Comparison of ENCODE assay signal across 1 cellular context in the genomic region with DNA sequence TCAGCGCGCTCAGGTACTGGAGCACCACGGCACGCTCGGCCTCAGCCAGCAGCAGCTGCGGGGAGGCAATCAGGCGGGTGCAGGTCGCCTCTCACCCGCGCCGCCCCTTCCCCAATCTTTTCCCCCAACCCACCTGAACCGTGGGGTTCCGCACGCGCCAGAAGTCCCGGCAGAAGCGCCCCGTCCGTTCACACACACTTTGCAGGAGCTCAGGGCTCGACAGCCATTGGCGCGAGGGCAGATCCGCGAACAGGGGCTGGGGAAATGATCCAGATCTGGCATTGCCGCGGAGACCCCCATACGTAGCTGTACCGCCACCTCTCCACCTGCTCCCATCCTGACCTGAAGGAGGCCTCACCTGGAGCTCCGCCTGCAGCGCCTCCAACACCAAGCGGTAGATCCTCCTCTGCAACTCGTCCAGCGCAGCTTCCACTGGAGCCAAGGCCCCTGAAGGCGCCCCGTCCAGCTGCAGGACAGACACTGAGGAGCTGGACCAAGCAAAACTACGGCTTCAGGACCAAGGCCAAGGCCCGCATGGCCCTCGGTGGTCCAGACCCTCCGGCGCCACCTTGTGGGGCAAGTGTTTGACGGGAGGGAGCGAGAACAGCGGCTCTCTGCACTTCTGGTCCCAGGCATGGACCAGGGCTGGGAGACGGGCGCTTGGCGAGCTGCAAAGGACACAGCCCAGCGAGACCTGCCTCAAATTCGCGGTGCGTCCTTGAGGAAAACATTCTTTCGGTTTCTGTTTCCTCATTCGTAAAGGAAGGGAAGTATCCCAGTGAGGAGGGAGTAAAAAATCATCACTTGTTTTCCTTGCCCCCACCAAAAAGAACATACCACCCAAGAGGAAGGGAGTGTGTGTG.
TF ChIP-seq lines count a peak whose summit lies in the region.

No MANE protein-coding gene starts in this region.

TF ChIP-seq in HepG2, 621 proteins besides CTCF, POLR2A, EP300 and RAD21 (continued from another document and continues in another):
- TF ChIP-seq, protein P1, sequence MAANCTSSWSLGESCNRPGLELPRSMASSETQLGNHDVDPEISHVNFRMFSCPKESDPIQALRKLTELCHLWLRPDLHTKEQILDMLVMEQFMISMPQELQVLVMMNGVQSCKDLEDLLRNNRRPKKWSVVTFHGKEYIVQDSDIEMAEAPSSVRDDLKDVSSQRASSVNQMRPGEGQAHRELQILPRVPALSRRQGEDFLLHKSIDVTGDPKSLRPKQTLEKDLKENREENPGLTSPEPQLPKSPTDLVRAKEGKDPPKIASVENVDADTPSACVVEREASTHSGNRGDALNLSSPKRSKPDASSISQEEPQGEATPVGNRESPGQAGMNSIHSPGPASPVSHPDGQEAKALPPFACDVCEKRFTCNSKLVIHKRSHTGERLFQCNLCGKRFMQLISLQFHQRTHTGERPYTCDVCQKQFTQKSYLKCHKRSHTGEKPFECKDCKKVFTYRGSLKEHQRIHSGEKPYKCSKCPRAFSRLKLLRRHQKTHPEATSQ (CRISPR knock-in tag; IDR thresholded peaks at IDR 0.05; ENCODE audit: borderline replicate concordance): no peak
- TF ChIP-seq MAFG (CRISPR knock-in tag; IDR thresholded peaks at IDR 0.05) (no peak), GZF1 (CRISPR knock-in tag; IDR thresholded peaks at IDR 0.05) (peak; percentile 91; the same call in 1 of the 2 replicates), NBN (conservative IDR thresholded peaks at IDR 0.05) (no peak), KAT2B (IDR thresholded peaks at IDR 0.05; ENCODE audit: borderline replicate concordance, low read depth, low read length) (no peak), ZNF766 (CRISPR knock-in tag; IDR thresholded peaks at IDR 0.05; ENCODE audit: borderline replicate concordance) (peak; percentile 90; the same call in 1 of the 2 replicates), ZNF660 (CRISPR knock-in tag; IDR thresholded peaks at IDR 0.05; ENCODE audit: borderline replicate concordance, low read depth) (no peak), ZNF432 (CRISPR knock-in tag; IDR thresholded peaks at IDR 0.05; ENCODE audit: borderline replicate concordance) (no peak), ZMYM4 (CRISPR knock-in tag; IDR thresholded peaks at IDR 0.05) (peak; percentile 79), RAD51 (IDR thresholded peaks at IDR 0.05; ENCODE audit: borderline replicate concordance) (no peak), GATAD2A (CRISPR knock-in tag; IDR thresholded peaks at IDR 0.05) (peak; percentile 84), REL (CRISPR knock-in tag; conservative IDR thresholded peaks at IDR 0.05) (0 out of 2 replicates have a peak, but pooled peaks have one; percentile 57), CHD2 (IDR thresholded peaks at IDR 0.05; ENCODE audit: low read depth, low read length) (no peak), NCOA2 (CRISPR knock-in tag; IDR thresholded peaks at IDR 0.05) (peak; percentile 64; the same call in 1 of the 2 replicates), NFRKB (IDR thresholded peaks at IDR 0.05) (no peak), DNMT3B (CRISPR knock-in tag; conservative IDR thresholded peaks at IDR 0.05) (0 out of 2 replicates have a peak, but pooled peaks have one; percentile 63), SYNCRIP (IDR thresholded peaks at IDR 0.05; ENCODE audit: insufficient read depth, low read depth, low read length) (no peak), MXI1 (IDR thresholded peaks at IDR 0.05; ENCODE audit: borderline replicate concordance, low read depth, low read length) (peak; percentile 99), ZNF556 (CRISPR knock-in tag; IDR thresholded peaks at IDR 0.05; ENCODE audit: borderline replicate concordance) (no peak), SPEN (CRISPR knock-in tag; IDR thresholded peaks at IDR 0.05; ENCODE audit: low read depth) (peak; percentile 68; the same call in 1 of the 2 replicates), ZZZ3 (CRISPR knock-in tag; IDR thresholded peaks at IDR 0.05; ENCODE audit: borderline replicate concordance) (no peak), REPIN1 (CRISPR knock-in tag; IDR thresholded peaks at IDR 0.05; ENCODE audit: borderline replicate concordance, low read depth) (peak; percentile 90; the same call in 1 of the 2 replicates), ZNF83 (CRISPR knock-in tag; IDR thresholded peaks at IDR 0.05; ENCODE audit: borderline replicate concordance) (peak; percentile 86), ZNF564 (CRISPR knock-in tag; IDR thresholded peaks at IDR 0.05) (no peak), RBM22 (optimal IDR thresholded peaks at IDR 0.05; ENCODE audit: low read length) (no peak), STAT5B (CRISPR knock-in tag; IDR thresholded peaks at IDR 0.05) (peak; percentile 97), FOXJ3 (CRISPR knock-in tag; IDR thresholded peaks at IDR 0.05; ENCODE audit: borderline replicate concordance) (no peak), CCAR2 (optimal IDR thresholded peaks at IDR 0.05; ENCODE audit: low read depth, low read length) (no peak), ZNF468 (CRISPR knock-in tag; IDR thresholded peaks at IDR 0.05) (peak; percentile 88; the same call in 1 of the 2 replicates), PAF1 (CRISPR knock-in tag; IDR thresholded peaks at IDR 0.05) (no peak), ZMYM3 (CRISPR knock-in tag; IDR thresholded peaks at IDR 0.05) (peak; percentile 76), ZIK1 (CRISPR knock-in tag; IDR thresholded peaks at IDR 0.05; ENCODE audit: borderline replicate concordance, low read depth) (peak; percentile 86), RCOR2 (CRISPR knock-in tag; IDR thresholded peaks at IDR 0.05) (peak; percentile 79; the same call in 1 of the 2 replicates), IKZF4 (CRISPR knock-in tag; IDR thresholded peaks at IDR 0.05; ENCODE audit: borderline replicate concordance, low read depth, not compliant biosample characterization) (peak; percentile 83), ZNF329 (CRISPR knock-in tag; IDR thresholded peaks at IDR 0.05; ENCODE audit: low read depth) (peak; percentile 89), ZNF674 (CRISPR knock-in tag; IDR thresholded peaks at IDR 0.05; ENCODE audit: low read depth) (0 out of 2 replicates have a peak, but pooled peaks have one; percentile 49), TCF7L2 (IDR thresholded peaks at IDR 0.05; ENCODE audit: low read depth, low read length) (no peak), MTF1 (CRISPR knock-in tag; IDR thresholded peaks at IDR 0.05) (no peak), ZSCAN12 (CRISPR knock-in tag; IDR thresholded peaks at IDR 0.05) (0 out of 2 replicates have a peak, but pooled peaks have one; percentile 53)
- TF ChIP-seq, protein P2, sequence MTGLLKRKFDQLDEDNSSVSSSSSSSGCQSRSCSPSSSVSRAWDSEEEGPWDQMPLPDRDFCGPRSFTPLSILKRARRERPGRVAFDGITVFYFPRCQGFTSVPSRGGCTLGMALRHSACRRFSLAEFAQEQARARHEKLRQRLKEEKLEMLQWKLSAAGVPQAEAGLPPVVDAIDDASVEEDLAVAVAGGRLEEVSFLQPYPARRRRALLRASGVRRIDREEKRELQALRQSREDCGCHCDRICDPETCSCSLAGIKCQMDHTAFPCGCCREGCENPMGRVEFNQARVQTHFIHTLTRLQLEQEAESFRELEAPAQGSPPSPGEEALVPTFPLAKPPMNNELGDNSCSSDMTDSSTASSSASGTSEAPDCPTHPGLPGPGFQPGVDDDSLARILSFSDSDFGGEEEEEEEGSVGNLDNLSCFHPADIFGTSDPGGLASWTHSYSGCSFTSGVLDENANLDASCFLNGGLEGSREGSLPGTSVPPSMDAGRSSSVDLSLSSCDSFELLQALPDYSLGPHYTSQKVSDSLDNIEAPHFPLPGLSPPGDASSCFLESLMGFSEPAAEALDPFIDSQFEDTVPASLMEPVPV (CRISPR knock-in tag; IDR thresholded peaks at IDR 0.05): 0 out of 2 replicates have a peak, but pooled peaks have one; percentile 8
- TF ChIP-seq, protein P3, sequence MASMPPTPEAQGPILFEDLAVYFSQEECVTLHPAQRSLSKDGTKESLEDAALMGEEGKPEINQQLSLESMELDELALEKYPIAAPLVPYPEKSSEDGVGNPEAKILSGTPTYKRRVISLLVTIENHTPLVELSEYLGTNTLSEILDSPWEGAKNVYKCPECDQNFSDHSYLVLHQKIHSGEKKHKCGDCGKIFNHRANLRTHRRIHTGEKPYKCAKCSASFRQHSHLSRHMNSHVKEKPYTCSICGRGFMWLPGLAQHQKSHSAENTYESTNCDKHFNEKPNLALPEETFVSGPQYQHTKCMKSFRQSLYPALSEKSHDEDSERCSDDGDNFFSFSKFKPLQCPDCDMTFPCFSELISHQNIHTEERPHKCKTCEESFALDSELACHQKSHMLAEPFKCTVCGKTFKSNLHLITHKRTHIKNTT (CRISPR knock-in tag; IDR thresholded peaks at IDR 0.05): no peak
- TF ChIP-seq, protein P4, sequence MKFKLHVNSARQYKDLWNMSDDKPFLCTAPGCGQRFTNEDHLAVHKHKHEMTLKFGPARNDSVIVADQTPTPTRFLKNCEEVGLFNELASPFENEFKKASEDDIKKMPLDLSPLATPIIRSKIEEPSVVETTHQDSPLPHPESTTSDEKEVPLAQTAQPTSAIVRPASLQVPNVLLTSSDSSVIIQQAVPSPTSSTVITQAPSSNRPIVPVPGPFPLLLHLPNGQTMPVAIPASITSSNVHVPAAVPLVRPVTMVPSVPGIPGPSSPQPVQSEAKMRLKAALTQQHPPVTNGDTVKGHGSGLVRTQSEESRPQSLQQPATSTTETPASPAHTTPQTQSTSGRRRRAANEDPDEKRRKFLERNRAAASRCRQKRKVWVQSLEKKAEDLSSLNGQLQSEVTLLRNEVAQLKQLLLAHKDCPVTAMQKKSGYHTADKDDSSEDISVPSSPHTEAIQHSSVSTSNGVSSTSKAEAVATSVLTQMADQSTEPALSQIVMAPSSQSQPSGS (CRISPR knock-in tag; IDR thresholded peaks at IDR 0.05): peak; percentile 88
- TF ChIP-seq, protein P5, sequence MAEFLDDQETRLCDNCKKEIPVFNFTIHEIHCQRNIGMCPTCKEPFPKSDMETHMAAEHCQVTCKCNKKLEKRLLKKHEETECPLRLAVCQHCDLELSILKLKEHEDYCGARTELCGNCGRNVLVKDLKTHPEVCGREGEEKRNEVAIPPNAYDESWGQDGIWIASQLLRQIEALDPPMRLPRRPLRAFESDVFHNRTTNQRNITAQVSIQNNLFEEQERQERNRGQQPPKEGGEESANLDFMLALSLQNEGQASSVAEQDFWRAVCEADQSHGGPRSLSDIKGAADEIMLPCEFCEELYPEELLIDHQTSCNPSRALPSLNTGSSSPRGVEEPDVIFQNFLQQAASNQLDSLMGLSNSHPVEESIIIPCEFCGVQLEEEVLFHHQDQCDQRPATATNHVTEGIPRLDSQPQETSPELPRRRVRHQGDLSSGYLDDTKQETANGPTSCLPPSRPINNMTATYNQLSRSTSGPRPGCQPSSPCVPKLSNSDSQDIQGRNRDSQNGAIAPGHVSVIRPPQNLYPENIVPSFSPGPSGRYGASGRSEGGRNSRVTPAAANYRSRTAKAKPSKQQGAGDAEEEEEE (CRISPR knock-in tag; IDR thresholded peaks at IDR 0.05; ENCODE audit: borderline replicate concordance): no peak
- TF ChIP-seq, protein P6, sequence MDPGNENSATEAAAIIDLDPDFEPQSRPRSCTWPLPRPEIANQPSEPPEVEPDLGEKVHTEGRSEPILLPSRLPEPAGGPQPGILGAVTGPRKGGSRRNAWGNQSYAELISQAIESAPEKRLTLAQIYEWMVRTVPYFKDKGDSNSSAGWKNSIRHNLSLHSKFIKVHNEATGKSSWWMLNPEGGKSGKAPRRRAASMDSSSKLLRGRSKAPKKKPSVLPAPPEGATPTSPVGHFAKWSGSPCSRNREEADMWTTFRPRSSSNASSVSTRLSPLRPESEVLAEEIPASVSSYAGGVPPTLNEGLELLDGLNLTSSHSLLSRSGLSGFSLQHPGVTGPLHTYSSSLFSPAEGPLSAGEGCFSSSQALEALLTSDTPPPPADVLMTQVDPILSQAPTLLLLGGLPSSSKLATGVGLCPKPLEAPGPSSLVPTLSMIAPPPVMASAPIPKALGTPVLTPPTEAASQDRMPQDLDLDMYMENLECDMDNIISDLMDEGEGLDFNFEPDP (CRISPR knock-in tag; conservative IDR thresholded peaks at IDR 0.05): no peak
- TF ChIP-seq, protein P7, sequence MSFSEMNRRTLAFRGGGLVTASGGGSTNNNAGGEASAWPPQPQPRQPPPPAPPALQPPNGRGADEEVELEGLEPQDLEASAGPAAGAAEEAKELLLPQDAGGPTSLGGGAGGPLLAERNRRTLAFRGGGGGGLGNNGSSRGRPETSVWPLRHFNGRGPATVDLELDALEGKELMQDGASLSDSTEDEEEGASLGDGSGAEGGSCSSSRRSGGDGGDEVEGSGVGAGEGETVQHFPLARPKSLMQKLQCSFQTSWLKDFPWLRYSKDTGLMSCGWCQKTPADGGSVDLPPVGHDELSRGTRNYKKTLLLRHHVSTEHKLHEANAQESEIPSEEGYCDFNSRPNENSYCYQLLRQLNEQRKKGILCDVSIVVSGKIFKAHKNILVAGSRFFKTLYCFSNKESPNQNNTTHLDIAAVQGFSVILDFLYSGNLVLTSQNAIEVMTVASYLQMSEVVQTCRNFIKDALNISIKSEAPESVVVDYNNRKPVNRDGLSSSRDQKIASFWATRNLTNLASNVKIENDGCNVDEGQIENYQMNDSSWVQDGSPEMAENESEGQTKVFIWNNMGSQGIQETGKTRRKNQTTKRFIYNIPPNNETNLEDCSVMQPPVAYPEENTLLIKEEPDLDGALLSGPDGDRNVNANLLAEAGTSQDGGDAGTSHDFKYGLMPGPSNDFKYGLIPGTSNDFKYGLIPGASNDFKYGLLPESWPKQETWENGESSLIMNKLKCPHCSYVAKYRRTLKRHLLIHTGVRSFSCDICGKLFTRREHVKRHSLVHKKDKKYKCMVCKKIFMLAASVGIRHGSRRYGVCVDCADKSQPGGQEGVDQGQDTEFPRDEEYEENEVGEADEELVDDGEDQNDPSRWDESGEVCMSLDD (CRISPR knock-in tag; IDR thresholded peaks at IDR 0.05; ENCODE audit: borderline replicate concordance): no peak
- TF ChIP-seq, protein P8, sequence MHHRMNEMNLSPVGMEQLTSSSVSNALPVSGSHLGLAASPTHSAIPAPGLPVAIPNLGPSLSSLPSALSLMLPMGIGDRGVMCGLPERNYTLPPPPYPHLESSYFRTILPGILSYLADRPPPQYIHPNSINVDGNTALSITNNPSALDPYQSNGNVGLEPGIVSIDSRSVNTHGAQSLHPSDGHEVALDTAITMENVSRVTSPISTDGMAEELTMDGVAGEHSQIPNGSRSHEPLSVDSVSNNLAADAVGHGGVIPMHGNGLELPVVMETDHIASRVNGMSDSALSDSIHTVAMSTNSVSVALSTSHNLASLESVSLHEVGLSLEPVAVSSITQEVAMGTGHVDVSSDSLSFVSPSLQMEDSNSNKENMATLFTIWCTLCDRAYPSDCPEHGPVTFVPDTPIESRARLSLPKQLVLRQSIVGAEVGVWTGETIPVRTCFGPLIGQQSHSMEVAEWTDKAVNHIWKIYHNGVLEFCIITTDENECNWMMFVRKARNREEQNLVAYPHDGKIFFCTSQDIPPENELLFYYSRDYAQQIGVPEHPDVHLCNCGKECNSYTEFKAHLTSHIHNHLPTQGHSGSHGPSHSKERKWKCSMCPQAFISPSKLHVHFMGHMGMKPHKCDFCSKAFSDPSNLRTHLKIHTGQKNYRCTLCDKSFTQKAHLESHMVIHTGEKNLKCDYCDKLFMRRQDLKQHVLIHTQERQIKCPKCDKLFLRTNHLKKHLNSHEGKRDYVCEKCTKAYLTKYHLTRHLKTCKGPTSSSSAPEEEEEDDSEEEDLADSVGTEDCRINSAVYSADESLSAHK (CRISPR knock-in tag; IDR thresholded peaks at IDR 0.05; ENCODE audit: borderline replicate concordance): no peak; the same call in 1 of the 2 replicates
- TF ChIP-seq, protein P9, sequence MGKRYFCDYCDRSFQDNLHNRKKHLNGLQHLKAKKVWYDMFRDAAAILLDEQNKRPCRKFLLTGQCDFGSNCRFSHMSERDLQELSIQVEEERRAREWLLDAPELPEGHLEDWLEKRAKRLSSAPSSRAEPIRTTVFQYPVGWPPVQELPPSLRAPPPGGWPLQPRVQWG (CRISPR knock-in tag; IDR thresholded peaks at IDR 0.05; ENCODE audit: borderline replicate concordance, low read depth): no peak
- TF ChIP-seq, protein P10, sequence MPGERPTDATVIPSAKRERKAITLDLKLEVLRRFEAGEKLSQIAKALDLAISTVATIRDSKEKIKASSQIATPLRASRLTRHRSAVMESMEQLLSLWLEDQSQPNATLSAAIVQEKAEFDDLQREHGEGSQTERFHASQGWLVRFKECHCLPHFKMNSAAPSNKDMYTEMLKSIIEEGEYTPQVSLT (CRISPR knock-in tag; IDR thresholded peaks at IDR 0.05; ENCODE audit: borderline replicate concordance, low read depth): no peak
